ENCODE assay signal across 12 cellular contexts in genomic region chr1:209428241-209428921, GRCh38.
DNase-seq lines count a peak whose midpoint lies in the region; ATAC-seq and TF ChIP-seq lines count a peak whose summit lies in the region.
"Had no signal": no experiment of that assay in that cellular context is flagged by ENCODE, and none has a peak within 500 bp of the region (broad histone marks: within the 10 kb centered on the region; RNA-seq: fewer than 3 reads in every experiment).

No MANE protein-coding gene starts in this region.

- 60 to 71% methylated on average over 2 to 9 of the region's 10 CpGs for WGBS in gastroesophageal sphincter (ENCODE audit: low coverage in 1 of 2), 2 donors

- no peaks in the 10 kb centered on the region for H3K9me3 ChIP-seq in lower lobe of right lung
- H3K9me3 ChIP-seq in gastroesophageal sphincter = no peaks in the 10 kb centered on the region

- H3K36me3 ChIP-seq in lower lobe of right lung (no peaks in the 10 kb centered on the region), gastroesophageal sphincter (no peaks in the 10 kb centered on the region)

- no peak for TF ChIP-seq EP300 in gastroesophageal sphincter (IDR thresholded peaks at IDR 0.05)

- no peaks in the 10 kb centered on the region for H3K36me3 Mint-ChIP-seq in activated T-cell treated with anti-CD3 and anti-CD28 coated beads, Interleukin-2, amount 50 U/mL, for 24 hours (ENCODE audit: low read depth)
- H3K36me3 Mint-ChIP-seq: activated naive CD8-positive, alpha-beta T cell treated with anti-CD3 and anti-CD28 coated beads for 36 hours; immature natural killer cell had no signal

- H3K4me1 ChIP-seq in lower lobe of right lung (no peaks in the 10 kb centered on the region), gastroesophageal sphincter (no peaks in the 10 kb centered on the region)

- H3K4me1 Mint-ChIP-seq in activated T-cell treated with anti-CD3 and anti-CD28 coated beads, Interleukin-2, amount 50 U/mL, for 24 hours (ENCODE audit: low read depth) = no peaks in the 10 kb centered on the region
- H3K4me1 Mint-ChIP-seq: activated B cell treated with CpG ODN at 0.5 μM for 24 hours had no signal

- TF ChIP-seq CTCF in lower lobe of right lung (IDR thresholded peaks at IDR 0.05) = no peak
- TF ChIP-seq CTCF in gastroesophageal sphincter (IDR thresholded peaks at IDR 0.05) = no peak

- no peak overlapping the region for H3K27ac ChIP-seq in lower lobe of right lung
- H3K27ac ChIP-seq in gastroesophageal sphincter = no peak overlapping the region

- intact Hi-C loops in lower lobe of right lung (cut with DNase I) = no loop called here

- peak; percentile 95 for DNase-seq in ELF-1 (ENCODE audit: low read depth, low spot score)
- peak; percentile 95 for DNase-seq in NCI-H2107 treated with DMSO at 0.1 percent for 48 hours (lab: John Stamatoyannopoulos, UW; ENCODE audit: unreplicated experiment)
- peak; percentile 73 for DNase-seq in ecto neural progenitor cell (ENCODE audit: low spot score)
- DNase-seq in lower lobe of right lung = no peak
- DNase-seq in activated T-cell treated with anti-CD3 and anti-CD28 coated beads, Interleukin-2, amount 50 U/mL, for 24 hours = no peak
- DNase-seq in glomerular visceral epithelial cell (ENCODE audit: extremely low spot score) = no peak
- DNase-seq: activated B cell treated with CpG ODN at 0.5 μM for 24 hours; activated naive CD8-positive, alpha-beta T cell treated with anti-CD3 and anti-CD28 coated beads for 36 hours; immature natural killer cell; stimulated activated CD8-positive, alpha-beta memory T cell treated with anti-CD3 and anti-CD28 coated beads, Interleukin-4, amount 100 ng/mL, for 48 hours had no signal

- H3K4me3 ChIP-seq in lower lobe of right lung (no peak overlapping the region), gastroesophageal sphincter (no peak overlapping the region)

- no peak overlapping the region for H3K4me3 Mint-ChIP-seq in activated T-cell treated with anti-CD3 and anti-CD28 coated beads, Interleukin-2, amount 50 U/mL, for 24 hours
- H3K4me3 Mint-ChIP-seq: activated B cell treated with CpG ODN at 0.5 μM for 24 hours; activated naive CD8-positive, alpha-beta T cell treated with anti-CD3 and anti-CD28 coated beads for 36 hours; immature natural killer cell had no signal

- peaks cover 2% of the 10 kb centered on the region for H3K27me3 ChIP-seq in lower lobe of right lung (ENCODE audit: low read depth)
- H3K27me3 ChIP-seq in gastroesophageal sphincter = peaks cover 30% of the 10 kb centered on the region

- H3K9me3 Mint-ChIP-seq in activated T-cell treated with anti-CD3 and anti-CD28 coated beads, Interleukin-2, amount 50 U/mL, for 24 hours = no peaks in the 10 kb centered on the region
- H3K9me3 Mint-ChIP-seq: activated B cell treated with CpG ODN at 0.5 μM for 24 hours; activated naive CD8-positive, alpha-beta T cell treated with anti-CD3 and anti-CD28 coated beads for 36 hours; immature natural killer cell had no signal

- no peak overlapping the region for H3K27ac Mint-ChIP-seq in activated T-cell treated with anti-CD3 and anti-CD28 coated beads, Interleukin-2, amount 50 U/mL, for 24 hours
- H3K27ac Mint-ChIP-seq: activated B cell treated with CpG ODN at 0.5 μM for 24 hours; activated naive CD8-positive, alpha-beta T cell treated with anti-CD3 and anti-CD28 coated beads for 36 hours; immature natural killer cell had no signal

- ATAC-seq in lower lobe of right lung = peak; percentile 19 to 55
- ATAC-seq in GM21619 (IDR thresholded peaks at IDR 0.05; ENCODE audit: unreplicated experiment) = no peak
- no peak for ATAC-seq in gastroesophageal sphincter

- H3K27me3 Mint-ChIP-seq in activated T-cell treated with anti-CD3 and anti-CD28 coated beads, Interleukin-2, amount 50 U/mL, for 24 hours = peaks cover 24% of the 10 kb centered on the region

- no peak for TF ChIP-seq POLR2A in gastroesophageal sphincter (IDR thresholded peaks at IDR 0.05)

Comparison
In these comparisons a context has a peak if more than half of its experiments do, and no peak if none do; other contexts are left out.
1. DNase-seq: peak in ELF-1 (single experiment), NCI-H2107 treated with DMSO at 0.1 percent for 48 hours (single experiment) and ecto neural progenitor cell (single experiment); none in lower lobe of right lung (single experiment), activated T-cell treated with anti-CD3 and anti-CD28 coated beads, Interleukin-2, amount 50 U/mL, for 24 hours (single experiment) and glomerular visceral epithelial cell (single experiment).
2. ATAC-seq: peak in lower lobe of right lung (2 of 2); none in GM21619 (single experiment) and gastroesophageal sphincter (single experiment).